Comparison of ENCODE assay signal across 1 cellular context in the genomic region with DNA sequence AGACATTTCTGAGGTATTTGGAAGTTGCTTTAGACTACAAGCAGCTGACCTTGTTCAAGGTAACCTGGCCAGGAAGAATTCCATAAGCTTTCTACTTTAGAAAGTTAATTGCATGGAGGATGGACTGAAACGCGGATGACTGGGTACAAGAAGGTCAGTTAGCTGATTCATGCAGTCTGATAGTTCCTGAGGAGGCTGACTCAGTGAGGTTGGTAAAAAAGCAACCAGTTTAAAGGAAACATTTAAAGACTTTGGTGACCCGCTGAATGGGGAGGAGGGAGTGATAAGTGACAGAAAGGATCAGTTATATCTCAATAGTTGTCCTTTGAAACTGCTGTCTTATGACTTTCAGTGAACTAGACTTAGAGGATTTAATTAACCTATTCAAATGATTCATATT.
TF ChIP-seq lines count a peak whose summit lies in the region.

No MANE protein-coding gene starts in this region.

TF ChIP-seq in H1, 55 proteins besides CTCF, POLR2A, EP300 and RAD21 (continued from another document):
- TF ChIP-seq, protein P1, sequence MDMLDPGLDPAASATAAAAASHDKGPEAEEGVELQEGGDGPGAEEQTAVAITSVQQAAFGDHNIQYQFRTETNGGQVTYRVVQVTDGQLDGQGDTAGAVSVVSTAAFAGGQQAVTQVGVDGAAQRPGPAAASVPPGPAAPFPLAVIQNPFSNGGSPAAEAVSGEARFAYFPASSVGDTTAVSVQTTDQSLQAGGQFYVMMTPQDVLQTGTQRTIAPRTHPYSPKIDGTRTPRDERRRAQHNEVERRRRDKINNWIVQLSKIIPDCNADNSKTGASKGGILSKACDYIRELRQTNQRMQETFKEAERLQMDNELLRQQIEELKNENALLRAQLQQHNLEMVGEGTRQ (IDR thresholded peaks at IDR 0.05; ENCODE audit: low read length), result no peak
- no peak for TF ChIP-seq BACH1 (IDR thresholded peaks at IDR 0.05; ENCODE audit: low read length)
- TF ChIP-seq, protein P2, sequence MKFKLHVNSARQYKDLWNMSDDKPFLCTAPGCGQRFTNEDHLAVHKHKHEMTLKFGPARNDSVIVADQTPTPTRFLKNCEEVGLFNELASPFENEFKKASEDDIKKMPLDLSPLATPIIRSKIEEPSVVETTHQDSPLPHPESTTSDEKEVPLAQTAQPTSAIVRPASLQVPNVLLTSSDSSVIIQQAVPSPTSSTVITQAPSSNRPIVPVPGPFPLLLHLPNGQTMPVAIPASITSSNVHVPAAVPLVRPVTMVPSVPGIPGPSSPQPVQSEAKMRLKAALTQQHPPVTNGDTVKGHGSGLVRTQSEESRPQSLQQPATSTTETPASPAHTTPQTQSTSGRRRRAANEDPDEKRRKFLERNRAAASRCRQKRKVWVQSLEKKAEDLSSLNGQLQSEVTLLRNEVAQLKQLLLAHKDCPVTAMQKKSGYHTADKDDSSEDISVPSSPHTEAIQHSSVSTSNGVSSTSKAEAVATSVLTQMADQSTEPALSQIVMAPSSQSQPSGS (IDR thresholded peaks at IDR 0.05; ENCODE audit: low read length), result no peak
- no peak for TF ChIP-seq POU5F1 (IDR thresholded peaks at IDR 0.05; ENCODE audit: low read depth, low read length)
- TF ChIP-seq CTBP2 (IDR thresholded peaks at IDR 0.05; ENCODE audit: borderline replicate concordance, insufficient read depth, insufficient read length, low read length), result no peak
